8 cellular contexts compared by ENCODE assay signal in genomic region chr22:20456064-20456721, GRCh38. TPM values are rescaled to one million over a fixed set of nuclear protein-coding genes. Genes with fewer than 3 reads are reported as not detected.
DNase-seq lines count a peak whose midpoint lies in the region; ATAC-seq and TF ChIP-seq lines count a peak whose summit lies in the region.

No MANE protein-coding gene starts in this region.

- H3K4me3 ChIP-seq in KMS-11 (IDR thresholded peaks at IDR 0.05; ENCODE audit: insufficient read depth, low read depth, low read length) (no peak overlapping the region), RWPE2 (ENCODE audit: severe bottlenecking) (no peak overlapping the region), gastroesophageal sphincter (no peak overlapping the region), testis (no peak overlapping the region)

- H3K9me3 ChIP-seq in RWPE2 (ENCODE audit: severe bottlenecking) (peaks cover under 1% of the 10 kb centered on the region), gastroesophageal sphincter (no peaks in the 10 kb centered on the region), testis (no peaks in the 10 kb centered on the region)

- H3K36me3 ChIP-seq in KMS-11 (ENCODE audit: insufficient read depth) (no peaks in the 10 kb centered on the region), RWPE2 (ENCODE audit: low read depth) (peaks cover 3% of the 10 kb centered on the region), gastroesophageal sphincter (peaks cover 0 to 57% of the 10 kb centered on the region in 2 donors), testis (ENCODE audit: low read depth, missing control alignments) (no peaks in the 10 kb centered on the region)

- H3K4me1 ChIP-seq in KMS-11 (ENCODE audit: low read depth, poor library complexity, severe bottlenecking), result peaks cover 6% of the 10 kb centered on the region
- H3K4me1 ChIP-seq in RWPE2 (ENCODE audit: insufficient read depth, poor library complexity, severe bottlenecking), result no peaks in the 10 kb centered on the region
- peaks cover 0 to 4% (median 0%) of the 10 kb centered on the region in 3 donors for H3K4me1 ChIP-seq in gastroesophageal sphincter
- peaks cover 3% of the 10 kb centered on the region for H3K4me1 ChIP-seq in testis

- TF ChIP-seq POLR2A in gastroesophageal sphincter (IDR thresholded peaks at IDR 0.05), result no peak
- TF ChIP-seq POLR2A in testis (IDR thresholded peaks at IDR 0.05), result no peak

- no peaks in the 10 kb centered on the region for H3K79me2 ChIP-seq in KMS-11 (ENCODE audit: insufficient read depth, low read depth)

- H3K27ac ChIP-seq in KMS-11, result no peak overlapping the region
- no peak overlapping the region for H3K27ac ChIP-seq in RWPE2 (ENCODE audit: poor library complexity, severe bottlenecking)
- no peak overlapping the region for H3K27ac ChIP-seq in gastroesophageal sphincter
- no peak overlapping the region for H3K27ac ChIP-seq in testis

- ATAC-seq in RWPE2 (ENCODE audit: low read depth) (peak; percentile 76), gastroesophageal sphincter (peak; percentile 83)

- H3K4me2 ChIP-seq in KMS-11, result 0 out of 2 replicates have a peak overlapping the region, but pooled peaks have one; percentile 25

- DNase-seq in GM04504 (ENCODE audit: low read depth) (peak; percentile 58), RWPE2 (ENCODE audit: low spot score) (no peak), occipital lobe (lab: John Stamatoyannopoulos, UW) (peak; percentile 62), testis (peak; percentile 87)
- peak; percentile 52 for DNase-seq in activated T-helper 9 cell treated with anti-CD3 and anti-CD28 coated beads, Interleukin-2, amount 50 U/mL, for 16 hours (ENCODE audit: low read depth)
- no peak for DNase-seq in NK-92 treated with Interleukin-12 subunit alpha and Interleukin-12 subunit beta, amount 100 ng/mL, for 24 hours (lab: John Stamatoyannopoulos, UW)

- no peak for TF ChIP-seq EP300 in gastroesophageal sphincter (IDR thresholded peaks at IDR 0.05)

- intact Hi-C loops in testis (cut with DNase I; ENCODE audit: low total_unique reads), result no loop called here

- TF ChIP-seq CTCF in KMS-11 (conservative IDR thresholded peaks at IDR 0.05; ENCODE audit: low read depth, low read length) (peak; percentile 84), RWPE2 (IDR thresholded peaks at IDR 0.05; ENCODE audit: poor library complexity, severe bottlenecking) (peak; percentile 77), gastroesophageal sphincter (IDR thresholded peaks at IDR 0.05) (peak in 3 of 4 experiments; percentile 87 to 95 (median 88)), testis (IDR thresholded peaks at IDR 0.05) (peak; percentile 38 to 86 (median 77))

- no peak overlapping the region for H3K9ac ChIP-seq in KMS-11

- H4K20me1 ChIP-seq in KMS-11 (ENCODE audit: insufficient read depth), result no peaks in the 10 kb centered on the region

- 0% methylated on average over 5 of the region's 6 CpGs; no CpG with 5 or more reads in 1 of the 2 donors for WGBS in gastroesophageal sphincter (ENCODE audit: low coverage in 1 of 2), 2 donors
- 11 to 18% methylated on average over 6 of the region's 6 CpGs for WGBS in testis, 2 donors

- peak overlapping the region; percentile 32; the same call in 1 of the 2 replicates for H2AFZ ChIP-seq in KMS-11 (ENCODE audit: low read depth)

- H3K27me3 ChIP-seq in KMS-11 (ENCODE audit: insufficient read depth, low read depth) (no peaks in the 10 kb centered on the region), RWPE2 (ENCODE audit: insufficient read depth, poor library complexity, severe bottlenecking) (no peaks in the 10 kb centered on the region), gastroesophageal sphincter (no peaks in the 10 kb centered on the region), testis (no peaks in the 10 kb centered on the region)

RNA-seq across cellular contexts. Expression of gene SCARF2, which starts 18.6 kb away (rescaled TPM):
- 10 to 100 TPM; 14.8 to 25.3 (median 20.1) TPM for total RNA-seq in gastroesophageal sphincter
- total RNA-seq in occipital lobe, result 1.7 TPM
- total RNA-seq in testis, result 10 to 100 TPM; 10.4 to 12.3 TPM
- polyA plus RNA-seq in testis (ENCODE audit: insufficient read depth, low read depth, low replicate concordance), result 3.3 TPM

RNA-seq across cellular contexts. Expression of gene KLHL22, which starts 39.4 kb away (rescaled TPM):
- total RNA-seq in gastroesophageal sphincter, result 10 to 100 TPM; 25.0 to 44.5 (median 33.9) TPM
- 43.7 TPM for total RNA-seq in occipital lobe
- 10 to 100 TPM; 39.8 to 41.7 TPM for total RNA-seq in testis
- polyA plus RNA-seq in testis (ENCODE audit: insufficient read depth, low read depth, low replicate concordance), result 18.1 TPM

RNA-seq across cellular contexts. Expression of gene MED15, which starts 51.2 kb away (rescaled TPM):
- 10 to 100 TPM; 30.6 to 62.3 (median 54.3) TPM for total RNA-seq in gastroesophageal sphincter
- total RNA-seq in occipital lobe, result 11.9 TPM
- total RNA-seq in testis, result 100 to 1,000 TPM in 1 of 2 donors, 10 to 100 TPM in 1; 81.6 to 101 TPM
- 71.0 TPM for polyA plus RNA-seq in testis (ENCODE audit: insufficient read depth, low read depth, low replicate concordance)

Comparison
In these comparisons a context has a peak if more than half of its experiments do, and no peak if none do; other contexts are left out.
1. DNase-seq: peak in GM04504 (single experiment), activated T-helper 9 cell treated with anti-CD3 and anti-CD28 coated beads, Interleukin-2, amount 50 U/mL, for 16 hours (single experiment), occipital lobe (single experiment) and testis (single experiment); none in RWPE2 (single experiment) and NK-92 treated with Interleukin-12 subunit alpha and Interleukin-12 subunit beta, amount 100 ng/mL, for 24 hours (single experiment).
2. Peak in every context shown above with its lines, with median percentiles within 50 percentile points of each other: CTCF ChIP-seq.